In the genomic region with DNA sequence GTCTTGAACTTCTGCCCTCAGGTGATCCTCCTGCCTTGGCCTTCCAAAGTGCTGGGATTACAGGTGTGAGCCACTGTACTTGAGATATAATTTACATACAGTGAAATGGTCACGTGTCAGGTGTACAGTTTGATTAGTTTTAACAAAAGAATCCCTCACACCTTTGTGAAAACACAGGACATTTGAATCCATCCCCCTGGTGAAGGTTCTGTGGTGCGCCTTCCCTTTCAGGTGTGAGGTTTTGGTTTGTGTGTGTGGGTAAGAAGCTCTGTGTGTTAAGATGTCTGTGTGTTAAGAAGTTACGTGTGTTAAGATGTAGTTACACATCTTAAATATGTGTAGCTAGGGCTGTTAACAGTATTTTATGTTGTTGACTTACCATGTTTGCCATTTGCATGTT, we compare ENCODE assay signal across 1 cellular context.
TF ChIP-seq lines count a peak whose summit lies in the region.

No MANE protein-coding gene starts in this region.

TF ChIP-seq in liver, 16 proteins besides CTCF, POLR2A, EP300 and RAD21 (continued from another document):
- TF ChIP-seq ZBTB33 (IDR thresholded peaks at IDR 0.05), result no peak
- no peak for TF ChIP-seq RXRA (IDR thresholded peaks at IDR 0.05)
- no peak for TF ChIP-seq FOXA2 (IDR thresholded peaks at IDR 0.05)
- no peak for TF ChIP-seq TAF1 (conservative IDR thresholded peaks at IDR 0.05)
- TF ChIP-seq NR2F2 (IDR thresholded peaks at IDR 0.05), result no peak
TF ChIP-seq in liver: peak in this region for 0.
